In the genomic region with DNA sequence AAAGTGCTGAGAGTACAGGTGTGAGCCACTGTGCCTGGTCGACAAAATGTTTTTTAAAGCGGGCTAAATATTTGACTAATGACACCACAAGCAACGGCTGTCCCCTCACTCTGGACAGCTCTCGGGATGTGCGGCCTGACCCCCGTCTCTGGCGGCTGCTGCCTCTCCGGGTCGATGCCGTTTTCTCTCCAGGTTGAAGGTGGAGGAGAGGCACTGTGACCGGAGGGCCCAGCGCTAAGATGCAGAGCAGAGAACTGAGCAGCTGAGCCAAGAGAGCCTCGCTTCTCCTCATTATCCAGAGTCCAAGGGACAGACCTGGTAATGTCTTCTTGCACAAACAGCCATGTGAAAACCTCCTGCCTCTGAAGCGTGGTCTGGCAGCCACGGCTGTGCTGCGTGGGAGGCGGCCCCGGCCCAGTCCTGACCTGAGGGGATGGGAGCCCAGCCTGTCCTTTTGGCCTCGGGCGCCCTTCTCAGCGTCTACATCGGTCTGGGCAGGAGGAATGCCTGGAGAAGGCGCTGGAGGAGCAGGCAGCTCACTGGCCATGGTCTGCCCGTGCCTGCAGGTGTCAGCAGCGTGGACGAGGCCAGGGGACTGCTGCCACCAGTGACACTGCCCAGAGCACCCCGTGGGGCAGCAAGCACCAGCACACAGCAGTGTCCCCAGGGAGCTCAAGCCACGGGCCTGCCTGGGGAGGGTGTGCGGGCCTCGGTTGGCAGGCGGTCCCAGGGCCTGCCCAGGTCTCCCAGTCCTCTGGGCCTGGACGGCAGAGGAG, we compare ENCODE assay signal across 14 cellular contexts. TPM values are rescaled to one million over a fixed set of nuclear protein-coding genes. Genes with fewer than 3 reads are reported as not detected.
DNase-seq lines count a peak whose midpoint lies in the region; ATAC-seq, FAIRE-seq and TF ChIP-seq lines count a peak whose summit lies in the region.
"Had no signal": no experiment of that assay in that cellular context is flagged by ENCODE, and none has a peak within 500 bp of the region (broad histone marks: within the 10 kb centered on the region; RNA-seq: fewer than 3 reads in every experiment).

No MANE protein-coding gene starts in this region.

- H3K36me3 Mint-ChIP-seq in glutamatergic neuron (ENCODE audit: unreplicated experiment), result peaks cover 4% of the 10 kb centered on the region
- H3K36me3 Mint-ChIP-seq: activated CD8-positive, alpha-beta memory T cell treated with anti-CD3 and anti-CD28 coated beads, Interleukin-2, amount 10 ng/mL, durations not matched to agents 7 days and 5 days; neural progenitor cell had no signal

- peaks cover 20% of the 10 kb centered on the region for H3K4me1 Mint-ChIP-seq in glutamatergic neuron (ENCODE audit: low read depth, unreplicated experiment)
- H3K4me1 Mint-ChIP-seq: T-helper 17 cell had no signal

- peaks cover 3% of the 10 kb centered on the region for H3K4me1 ChIP-seq in A673 (ENCODE audit: insufficient read depth, low read length, poor library complexity, severe bottlenecking)
- H3K4me1 ChIP-seq in NT2/D1 (ENCODE audit: insufficient read depth, insufficient read length), result peaks cover 7% of the 10 kb centered on the region
- no peaks in the 10 kb centered on the region for H3K4me1 ChIP-seq in mucosa of descending colon (ENCODE audit: low read depth)
- H3K4me1 ChIP-seq: colonic mucosa, neural progenitor cell had no signal

- no TSS peak for BruUV-seq in A673 (replicated peaks; lab: Mats Ljungman, UMichigan)

- H3K4me3 ChIP-seq in A673 (ENCODE audit: low read depth, low read length, poor library complexity, severe bottlenecking), result no peak overlapping the region
- H3K4me3 ChIP-seq in NT2/D1 (ENCODE audit: insufficient read length, low read depth), result no peak overlapping the region
- H3K4me3 ChIP-seq in mucosa of descending colon, result no peak overlapping the region
- H3K4me3 ChIP-seq: colonic mucosa, MG63, neural progenitor cell had no signal

- FAIRE-seq in HTR-8/SVneo (lab: Jason Lieb, UNC), result no peak
- FAIRE-seq: frontal cortex had no signal

- peak overlapping the region; percentile 30 for H3K27ac ChIP-seq in A673 (ENCODE audit: low read depth, low read length, poor library complexity, severe bottlenecking)
- H3K27ac ChIP-seq: colonic mucosa, neural progenitor cell had no signal

- TF ChIP-seq CTCF in A673 (conservative IDR thresholded peaks at IDR 0.05; ENCODE audit: low read depth, low read length), result no peak
- no peak for TF ChIP-seq CTCF in glutamatergic neuron (IDR thresholded peaks at IDR 0.05; ENCODE audit: partially characterized antibody, unreplicated experiment)
- TF ChIP-seq CTCF in mucosa of descending colon (IDR thresholded peaks at IDR 0.05), result no peak

- H3K36me3 ChIP-seq in A673 (ENCODE audit: insufficient read depth, low read length, poor library complexity, severe bottlenecking) (no peaks in the 10 kb centered on the region), NT2/D1 (ENCODE audit: insufficient read depth, insufficient read length, low read length) (peaks cover 7% of the 10 kb centered on the region), mucosa of descending colon (ENCODE audit: low read depth) (no peaks in the 10 kb centered on the region)
- H3K36me3 ChIP-seq: colonic mucosa, MG63, neural progenitor cell had no signal

- H3K9ac ChIP-seq in NT2/D1 (ENCODE audit: insufficient read length, low read depth), result peak overlapping the region; percentile 21
- H3K9ac ChIP-seq: neural progenitor cell had no signal

- CTCF ChIA-PET in A673 (lab: Charles Lee), result interaction anchor here (0.5 to 2.5 kb wide), 15 partner anchors 10 to 634 kb away, joined by 3 to 70 read pairs (median 4); a partner anchor contains a TSS

- no peak overlapping the region for H3K27ac Mint-ChIP-seq in glutamatergic neuron (ENCODE audit: unreplicated experiment)
- H3K27ac Mint-ChIP-seq: activated CD8-positive, alpha-beta memory T cell treated with anti-CD3 and anti-CD28 coated beads, Interleukin-2, amount 10 ng/mL, durations not matched to agents 7 days and 5 days; neural progenitor cell; T-helper 17 cell had no signal

- DNase-seq in A673 (ENCODE audit: low spot score) (no peak), NT2/D1 (ENCODE audit: low read depth, low spot score) (no peak), glutamatergic neuron (peak; percentile 20), mucosa of descending colon (peak in 2 of 3 donors; percentile 26 to 52), DMS153 treated with DMSO at 0.1 percent for 48 hours (lab: John Stamatoyannopoulos, UW; ENCODE audit: unreplicated experiment) (no peak), DMS79 treated with DMSO at 0.1 percent for 48 hours (lab: John Stamatoyannopoulos, UW) (no peak), SIG-M5 (lab: John Stamatoyannopoulos, UW) (no peak), HTR-8/SVneo (ENCODE audit: insufficient read length, low spot score) (no peak)

- H3K9me3 ChIP-seq in A673 (ENCODE audit: low read depth, low read length, poor library complexity, severe bottlenecking), result no peaks in the 10 kb centered on the region
- no peaks in the 10 kb centered on the region for H3K9me3 ChIP-seq in NT2/D1 (ENCODE audit: insufficient read depth, low read length)
- no peaks in the 10 kb centered on the region for H3K9me3 ChIP-seq in mucosa of descending colon
- H3K9me3 ChIP-seq: colonic mucosa, MG63 had no signal

- H3K27me3 ChIP-seq in A673 (replicated peaks; ENCODE audit: insufficient read depth, low read depth, low read length, poor library complexity), result no peaks in the 10 kb centered on the region
- H3K27me3 ChIP-seq in NT2/D1 (ENCODE audit: insufficient read depth, insufficient read length), result no peaks in the 10 kb centered on the region
- H3K27me3 ChIP-seq: colonic mucosa, MG63, neural progenitor cell had no signal

- peaks cover 6% of the 10 kb centered on the region for H3K9me3 Mint-ChIP-seq in glutamatergic neuron (ENCODE audit: unreplicated experiment)
- H3K9me3 Mint-ChIP-seq: neural progenitor cell had no signal

- ATAC-seq in mucosa of descending colon, result no peak

- POLR2A ChIA-PET in A673 (lab: Charles Lee; ENCODE audit: low non-redundant PET), result interaction anchor here (0.6 kb wide), 2 partner anchors 11 to 12 kb away, joined by 3 to 7 read pairs; a partner anchor contains a TSS

- intact Hi-C loops in A673 (cut with micrococcal nuclease; ENCODE audit: unreplicated experiment), result loop anchor here (1.0 kb wide), 1 partner anchor 186 kb away; no protein-coding TSS in a partner anchor
- intact Hi-C loops in mucosa of descending colon (cut with DNase I, micrococcal nuclease), result no loop called here

- H3K27me3 Mint-ChIP-seq in glutamatergic neuron (ENCODE audit: unreplicated experiment), result peaks cover 11% of the 10 kb centered on the region
- H3K27me3 Mint-ChIP-seq: activated CD8-positive, alpha-beta memory T cell treated with anti-CD3 and anti-CD28 coated beads, Interleukin-2, amount 10 ng/mL, durations not matched to agents 7 days and 5 days; T-helper 17 cell had no signal

- no peak overlapping the region for H3K4me3 Mint-ChIP-seq in glutamatergic neuron (ENCODE audit: unreplicated experiment)
- H3K4me3 Mint-ChIP-seq: activated CD8-positive, alpha-beta memory T cell treated with anti-CD3 and anti-CD28 coated beads, Interleukin-2, amount 10 ng/mL, durations not matched to agents 7 days and 5 days; neural progenitor cell; T-helper 17 cell had no signal

RNA-seq across cellular contexts. Expression of a gene that starts 10.3 kb away (rescaled TPM):
- total RNA-seq in A673 (2021) (24.7 and 29.8 TPM in 2 replicates), glutamatergic neuron (ENCODE audit: unreplicated experiment) (10.8 TPM), mucosa of descending colon (10 to 100 TPM; 13.1 to 17.4 (median 13.4) TPM)

RNA-seq across cellular contexts. Expression of a gene that starts 10.6 kb away (rescaled TPM):
- total RNA-seq in A673 (2021), result 152 and 154 TPM in 2 replicates
- total RNA-seq in glutamatergic neuron (ENCODE audit: unreplicated experiment), result 93.0 TPM
- total RNA-seq in mucosa of descending colon, result 100 to 1,000 TPM; 151 to 217 (median 193) TPM

RNA-seq across cellular contexts. Expression of a gene that starts 31.4 kb away (rescaled TPM):
- total RNA-seq in A673 (2021) (27.6 and 28.0 TPM in 2 replicates), glutamatergic neuron (ENCODE audit: unreplicated experiment) (14.0 TPM), mucosa of descending colon (10 to 100 TPM; 13.4 to 20.4 (median 18.4) TPM)

Comparison
In these comparisons a context has a peak if more than half of its experiments do, and no peak if none do; other contexts are left out.
1. DNase-seq: peak in glutamatergic neuron (single experiment) and mucosa of descending colon (2 of 3); none in A673 (single experiment), NT2/D1 (single experiment), DMS153 treated with DMSO at 0.1 percent for 48 hours (single experiment), DMS79 treated with DMSO at 0.1 percent for 48 hours (single experiment), SIG-M5 (single experiment) and HTR-8/SVneo (single experiment).